In genomic region chr4:16574981-16575380, GRCh38 we compare ENCODE assay signal across 28 cellular contexts.
"Had no signal": no experiment of that assay in that cellular context is flagged by ENCODE, and none has a peak within 500 bp of the region (broad histone marks: within the 10 kb centered on the region; RNA-seq: fewer than 3 reads in every experiment).

No MANE protein-coding gene starts in this region.

- H3K27ac ChIP-seq: colonic mucosa, epithelial cell of prostate, gastrocnemius medialis, heart right ventricle, left lung, lower lobe of right lung had no signal

- ATAC-seq: effector memory CD8-positive, alpha-beta T cell; esophagus mucosa; gastrocnemius medialis; heart right ventricle; left cardiac atrium; left lung; left ventricle myocardium superior; lower lobe of right lung; mucosa of descending colon had no signal

- H3K4me1 ChIP-seq: colonic mucosa, left lung had no signal

- H3K36me3 ChIP-seq: colonic mucosa, esophagus squamous epithelium, gastrocnemius medialis, left lung, lower lobe of right lung had no signal

- H3K27me3 ChIP-seq: colonic mucosa, gastrocnemius medialis, heart right ventricle, left lung had no signal

- H3K4me3 Mint-ChIP-seq: dendritic cell treated with granulocyte-macrophage colony-stimulating factor and Interleukin-4, amounts not matched to agents 40 ng/mL and 50 ng/mL, for 4 days; effector memory CD8-positive, alpha-beta T cell; endodermal cell; mesothelial cell of epicardium; naive B cell had no signal

- FAIRE-seq: endometrium, islet of Langerhans, keratinocyte had no signal

- DNase-seq: colonic mucosa; cortex of kidney; effector CD8-positive, alpha-beta T cell; effector memory CD8-positive, alpha-beta T cell; endodermal cell; erythroblast; esophagus squamous epithelium; foreskin fibroblast; foreskin melanocyte; gastrocnemius medialis; glutamatergic neuron; head of caudate nucleus; heart right ventricle; hippocampal formation; left cardiac atrium; left lung; left ventricle myocardium superior; lower lobe of right lung; mesenchymal stem cell; mucosa of descending colon; naive B cell had no signal

- H3K9me3 Mint-ChIP-seq: dendritic cell treated with granulocyte-macrophage colony-stimulating factor and Interleukin-4, amounts not matched to agents 40 ng/mL and 50 ng/mL, for 4 days; endodermal cell had no signal

- H3K4me1 Mint-ChIP-seq: endodermal cell, mesothelial cell of epicardium, naive B cell had no signal

- H3K9me3 ChIP-seq: colonic mucosa, esophagus squamous epithelium, gastrocnemius medialis, heart right ventricle, left lung, lower lobe of right lung, mucosa of descending colon had no signal

- H3K27ac Mint-ChIP-seq: dendritic cell treated with granulocyte-macrophage colony-stimulating factor and Interleukin-4, amounts not matched to agents 40 ng/mL and 50 ng/mL, for 4 days; effector memory CD8-positive, alpha-beta T cell; endodermal cell; mesothelial cell of epicardium; naive B cell had no signal

- H3K4me3 ChIP-seq: colonic mucosa, esophagus squamous epithelium, gastrocnemius medialis, heart right ventricle, left lung, lower lobe of right lung, mucosa of descending colon had no signal

- H3K36me3 Mint-ChIP-seq: mesothelial cell of epicardium, naive B cell had no signal

- H3K27me3 Mint-ChIP-seq: dendritic cell treated with granulocyte-macrophage colony-stimulating factor and Interleukin-4, amounts not matched to agents 40 ng/mL and 50 ng/mL, for 4 days; effector memory CD8-positive, alpha-beta T cell had no signal
